ENCODE assay signal across 27 cellular contexts in the genomic region with DNA sequence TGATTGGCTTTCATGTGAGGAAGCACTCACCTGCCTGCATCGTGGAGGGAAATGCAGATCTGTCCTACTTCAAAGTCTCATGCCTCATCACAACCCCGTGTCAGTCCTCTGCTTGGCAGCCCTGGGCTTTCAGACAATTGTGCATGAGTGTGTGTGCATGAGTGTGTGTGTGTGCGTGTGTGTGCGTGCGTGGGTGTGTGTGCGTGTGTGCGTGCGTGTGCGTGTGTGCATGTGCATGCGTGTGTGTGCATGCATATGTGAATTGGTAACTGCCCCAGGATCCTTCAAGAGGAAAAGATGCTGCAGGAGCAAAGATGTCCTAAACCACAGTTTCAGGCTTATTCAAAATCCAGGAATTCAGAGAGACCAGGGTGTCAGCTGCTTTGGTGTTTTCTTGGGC.
DNase-seq lines count a peak whose midpoint lies in the region; ATAC-seq, FAIRE-seq and TF ChIP-seq lines count a peak whose summit lies in the region.
"Had no signal": no experiment of that assay in that cellular context is flagged by ENCODE, and none has a peak within 500 bp of the region (broad histone marks: within the 10 kb centered on the region; RNA-seq: fewer than 3 reads in every experiment).

No MANE protein-coding gene starts in this region.

- H3K18ac ChIP-seq in trophoblast cell (ENCODE audit: low read length), result no peak overlapping the region

- no peak overlapping the region for H2BK12ac ChIP-seq in trophoblast cell (ENCODE audit: low read length)

- H3K79me2 ChIP-seq in DND-41 (ENCODE audit: insufficient read depth, low read length) (no peaks in the 10 kb centered on the region), trophoblast cell (ENCODE audit: control insufficient read depth, insufficient read depth, low read length, poor library complexity) (no peaks in the 10 kb centered on the region)

- H3K9me3 Mint-ChIP-seq in activated B cell treated with CpG ODN at 0.5 μM for 24 hours, result no peaks in the 10 kb centered on the region

- no peak for TF ChIP-seq POLR2A in H54 (IDR thresholded peaks at IDR 0.05; ENCODE audit: low read depth, low read length)

- no peak overlapping the region for H3K14ac ChIP-seq in trophoblast cell (ENCODE audit: low read length)

- TF ChIP-seq CTCF in DND-41 (IDR thresholded peaks at IDR 0.05; ENCODE audit: borderline replicate concordance, extremely low read depth, low read length, poor library complexity, severe bottlenecking) (no peak), activated B cell treated with CpG ODN at 0.5 μM for 24 hours (IDR thresholded peaks at IDR 0.05) (no peak), GM20000 (IDR thresholded peaks at IDR 0.05; ENCODE audit: extremely low read depth, missing control alignments) (no peak)

- POLR2A ChIA-PET in activated B cell treated with CpG ODN at 0.5 μM for 24 hours (lab: Charles Lee), result no interaction called here

- H3K4me1 Mint-ChIP-seq in activated B cell treated with CpG ODN at 0.5 μM for 24 hours, result no peaks in the 10 kb centered on the region

- H3K27me3 ChIP-seq in DND-41 (ENCODE audit: insufficient read depth, low read length, poor library complexity) (no peaks in the 10 kb centered on the region), trophoblast cell (ENCODE audit: insufficient read depth, low read length) (no peaks in the 10 kb centered on the region)
- H3K27me3 ChIP-seq: BE2C had no signal

- H3K9me3 ChIP-seq in DND-41 (ENCODE audit: insufficient read depth, low read length, severe bottlenecking), result no peaks in the 10 kb centered on the region
- H3K9me3 ChIP-seq in trophoblast cell (ENCODE audit: insufficient read depth, low read depth, low read length), result peaks cover 2% of the 10 kb centered on the region
- H3K9me3 ChIP-seq: A549, BE2C, Caco-2 had no signal

- intact Hi-C loops in activated B cell treated with CpG ODN at 0.5 μM for 24 hours (cut with micrococcal nuclease), result loop anchor here (10.0 kb wide), 2 partner anchors 288 to 638 kb away; no protein-coding TSS in a partner anchor

- no peaks in the 10 kb centered on the region for H3K27me3 Mint-ChIP-seq in activated B cell treated with CpG ODN at 0.5 μM for 24 hours

- H3K36me3 Mint-ChIP-seq in activated B cell treated with CpG ODN at 0.5 μM for 24 hours (ENCODE audit: low read depth), result peaks cover 3% of the 10 kb centered on the region

- peak; percentile 38 for DNase-seq in NCI-H510A (lab: John Stamatoyannopoulos, UW)
- DNase-seq in NCI-H510A treated with DMSO at 0.1 percent for 48 hours (lab: John Stamatoyannopoulos, UW), result no peak
- DNase-seq in DND-41, result no peak
- no peak for DNase-seq in activated B cell treated with CpG ODN at 0.5 μM for 24 hours
- DNase-seq in trophoblast cell, result no peak
- DNase-seq in AML-193 (lab: John Stamatoyannopoulos, UW), result no peak
- no peak for DNase-seq in H54 (ENCODE audit: insufficient read length, low spot score)
- no peak for DNase-seq in GM20000 (ENCODE audit: low spot score)
- DNase-seq: BE2C, Caco-2, DMS 273 treated with DMSO at 0.1 percent for 48 hours, H7, KBM-7, NCI-H1092 treated with DMSO at 0.1 percent for 48 hours, NCI-H1436 treated with DMSO at 0.1 percent for 48 hours, NCI-H1930, NCI-H2171 treated with DMSO at 0.1 percent for 48 hours, NCI-H446 treated with DMSO at 0.1 percent for 48 hours, PC-9, SHP77 treated with DMSO at 0.1 percent for 48 hours, SW 1271 had no signal

- ATAC-seq in DND-41 (ENCODE audit: insufficient read depth, low read depth), result no peak
- ATAC-seq in activated B cell treated with CpG ODN at 0.5 μM for 24 hours (ENCODE audit: low read depth), result no peak
- ATAC-seq: A549, HepG2 had no signal

- H4K20me1 ChIP-seq in DND-41 (ENCODE audit: insufficient read depth, low read length), result no peaks in the 10 kb centered on the region

- no peak overlapping the region for H4K12ac ChIP-seq in trophoblast cell (ENCODE audit: low read depth, low read length)

- no peak overlapping the region for H4K91ac ChIP-seq in trophoblast cell (ENCODE audit: low read depth, low read length)

- H2AFZ ChIP-seq in DND-41 (ENCODE audit: low read depth, low read length), result no peak overlapping the region
- no peak overlapping the region for H2AFZ ChIP-seq in trophoblast cell (ENCODE audit: insufficient read depth, low read length, poor library complexity)
- H2AFZ ChIP-seq: PC-9 had no signal

- H3K27ac Mint-ChIP-seq in activated B cell treated with CpG ODN at 0.5 μM for 24 hours, result peak overlapping the region; percentile 46

- H2AK5ac ChIP-seq in trophoblast cell (ENCODE audit: low read length), result no peak overlapping the region

- H3K4me2 ChIP-seq in DND-41 (ENCODE audit: insufficient read depth, low read length) (no peak overlapping the region), trophoblast cell (ENCODE audit: low read length) (no peak overlapping the region)
- H3K4me2 ChIP-seq: A549, PC-9 had no signal

- no CpG with 5 or more reads among the region's 10 CpGs for WGBS in trophoblast cell (ENCODE audit: extremely low coverage, insufficient coverage, insufficient read length)

- H3K27ac ChIP-seq in DND-41 (ENCODE audit: low read length) (peak overlapping the region; percentile 68; the same call in 1 of the 2 replicates), trophoblast cell (ENCODE audit: low read depth, low read length) (no peak overlapping the region)
- H3K27ac ChIP-seq: A549, HL-60, PC-9, RWPE1, SK-N-MC had no signal

- no peak overlapping the region for H3K4me3 ChIP-seq in DND-41 (ENCODE audit: low read depth in 1 of 2, low read length in 2 of 2)
- H3K4me3 ChIP-seq in trophoblast cell (ENCODE audit: low read depth, low read length), result no peak overlapping the region
- H3K4me3 ChIP-seq: A549, PC-9, SK-N-MC had no signal

- H3K79me1 ChIP-seq in trophoblast cell (ENCODE audit: low read length), result no peaks in the 10 kb centered on the region

- H3K23ac ChIP-seq in trophoblast cell (ENCODE audit: low read length), result peak overlapping the region; percentile 21

- H3K4me1 ChIP-seq in DND-41 (ENCODE audit: insufficient read depth, low read length) (peaks cover 58% of the 10 kb centered on the region), trophoblast cell (ENCODE audit: control insufficient read depth in 1 of 2, insufficient read depth in 2 of 2, low read length in 2 of 2) (no peaks in the 10 kb centered on the region)
- H3K4me1 ChIP-seq: A549, Caco-2 had no signal

- CTCF ChIA-PET in activated B cell treated with CpG ODN at 0.5 μM for 24 hours (lab: Charles Lee), result no interaction called here

- no peak overlapping the region for H2BK120ac ChIP-seq in trophoblast cell (ENCODE audit: insufficient read depth, low read length, poor library complexity)

- no peak for FAIRE-seq in H54 (lab: Jason Lieb, UNC)
- FAIRE-seq: A549, G401.6, HepG2 had no signal

- H4K8ac ChIP-seq in trophoblast cell (ENCODE audit: low read depth, low read length), result no peak overlapping the region

- H3K4ac ChIP-seq in trophoblast cell (ENCODE audit: low read depth, low read length), result no peak overlapping the region

- H3K9ac ChIP-seq in DND-41 (ENCODE audit: low read depth, low read length) (no peak overlapping the region), trophoblast cell (ENCODE audit: low read length) (no peak overlapping the region)

- H2BK5ac ChIP-seq in trophoblast cell (ENCODE audit: low read depth, low read length, poor library complexity), result no peak overlapping the region

- H3K36me3 ChIP-seq in DND-41 (ENCODE audit: insufficient read depth, low read length) (no peaks in the 10 kb centered on the region; the same call in 1 of the 2 replicates), trophoblast cell (ENCODE audit: control insufficient read depth in 1 of 2, insufficient read depth in 2 of 2, low read length in 2 of 2) (no peaks in the 10 kb centered on the region)
- H3K36me3 ChIP-seq: BE2C had no signal

- H3K4me3 Mint-ChIP-seq in activated B cell treated with CpG ODN at 0.5 μM for 24 hours, result no peak overlapping the region
